16 cellular contexts compared by ENCODE assay signal in the genomic region with DNA sequence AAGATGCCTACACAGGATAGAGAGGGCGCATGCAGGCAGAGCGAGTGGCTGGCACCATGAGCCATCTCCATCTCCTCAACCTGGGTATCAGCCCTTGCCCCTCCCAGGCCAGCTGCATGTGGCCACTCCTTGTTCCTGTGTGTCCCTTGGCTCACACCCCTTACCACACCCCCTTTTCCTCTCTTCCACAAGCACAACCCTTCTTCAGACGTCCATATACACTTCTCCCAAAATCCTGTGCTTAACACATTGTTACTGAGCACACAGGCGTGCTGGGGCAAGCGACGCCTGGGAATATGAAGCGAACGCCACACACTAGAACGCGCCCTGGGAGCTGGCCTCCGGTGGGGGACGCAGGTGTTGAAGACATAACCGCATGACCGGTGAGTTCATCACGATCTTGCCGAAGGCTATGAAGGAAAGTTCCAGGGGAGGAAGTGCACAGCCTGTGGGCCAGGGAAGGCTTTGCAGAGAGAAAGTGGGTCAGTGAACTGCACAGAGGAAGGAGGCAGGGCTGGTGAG. TPM values are rescaled to one million over a fixed set of nuclear protein-coding genes. Genes with fewer than 3 reads are reported as not detected.
A peak's percentile ranks its signal among the peaks of the same experiment; 100 is the strongest.
DNase-seq lines count a peak whose midpoint lies in the region; FAIRE-seq and TF ChIP-seq lines count a peak whose summit lies in the region.
"Had no signal": no experiment of that assay in that cellular context is flagged by ENCODE, and none has a peak within 500 bp of the region (broad histone marks: within the 10 kb centered on the region; RNA-seq: fewer than 3 reads in every experiment).

No MANE protein-coding gene starts in this region.

- in situ Hi-C loops in brain microvascular endothelial cell (cut with HindIII; ENCODE audit: low pct_ligation_motif_present, low sequenced_read_pairs): no loop called here

- no peaks in the 10 kb centered on the region for H3K9me3 ChIP-seq in BE2C
- no peaks in the 10 kb centered on the region for H3K9me3 ChIP-seq in KOPT-K1 (ENCODE audit: insufficient read depth, low read length, poor library complexity, severe bottlenecking)
- H3K9me3 ChIP-seq in keratinocyte (ENCODE audit: control insufficient read depth, low read depth, low read length): no peaks in the 10 kb centered on the region
- no peaks in the 10 kb centered on the region for H3K9me3 ChIP-seq in adrenal gland (replicated peaks in 1 of 3)
- H3K9me3 ChIP-seq: vagina had no signal

- H2AFZ ChIP-seq in keratinocyte (ENCODE audit: control insufficient read depth, low read length): peak overlapping the region; percentile 59

- H3K9ac ChIP-seq in keratinocyte (ENCODE audit: control insufficient read depth, extremely low read depth, insufficient read depth, low read length): peak overlapping the region; percentile 13

- H3K79me2 ChIP-seq in keratinocyte (ENCODE audit: control insufficient read depth, insufficient read depth, low read length): no peaks in the 10 kb centered on the region

- peak overlapping the region; percentile 76 for H3K4me2 ChIP-seq in keratinocyte (ENCODE audit: control insufficient read depth, extremely low read depth, insufficient read depth, low read depth, low read length)

- H4K20me1 ChIP-seq in keratinocyte (ENCODE audit: control insufficient read depth, extremely low read depth, insufficient read depth, low read length): no peaks in the 10 kb centered on the region

- 77 to 86% (median 82%) methylated on average over 16 of the region's 16 CpGs for WGBS in adrenal gland, 4 donors

- peak; percentile 99 for FAIRE-seq in keratinocyte (lab: Jason Lieb, UNC)

- H3K4me1 ChIP-seq in BE2C: no peaks in the 10 kb centered on the region
- peaks cover 37% of the 10 kb centered on the region for H3K4me1 ChIP-seq in keratinocyte (ENCODE audit: control insufficient read depth, extremely low read depth, insufficient read depth, low read length)
- H3K4me1 ChIP-seq in adrenal gland (replicated peaks in 1 of 2): no peaks in the 10 kb centered on the region

- TF ChIP-seq POLR2A in adrenal gland (IDR thresholded peaks at IDR 0.05): no peak

- no peak for DNase-seq in BE2C
- DNase-seq in brain microvascular endothelial cell: no peak
- peak; percentile 98 for DNase-seq in keratinocyte (ENCODE audit: low read depth, low spot score)
- no peak for DNase-seq in HuH-7.5 (ENCODE audit: low spot score)
- DNase-seq in SW 1271 (lab: John Stamatoyannopoulos, UW): no peak
- no peak for DNase-seq in adrenal gland
- DNase-seq in NOMO-1 treated with DMSO at 0.1 percent for 48 hours (lab: John Stamatoyannopoulos, UW; ENCODE audit: unreplicated experiment): no peak
- DNase-seq: activated CD8-positive, alpha-beta T cell treated with anti-CD3 and anti-CD28 coated beads for 36 hours; activated naive CD4-positive, alpha-beta T cell treated with anti-CD3 and anti-CD28 coated beads for 36 hours; AML-193; GF-D8; immature natural killer cell; naive B cell had no signal

- intact Hi-C loops in adrenal gland (cut with DNase I): no loop called here

- no peaks in the 10 kb centered on the region for H3K9me1 ChIP-seq in keratinocyte (ENCODE audit: control insufficient read depth, extremely low read depth, insufficient read depth, low read length)

- TF ChIP-seq CTCF in BE2C (IDR thresholded peaks at IDR 0.05; ENCODE audit: low read depth, low read length): peak; percentile 19; the same call in 1 of the 2 replicates
- peak; percentile 35 for TF ChIP-seq CTCF in brain microvascular endothelial cell (IDR thresholded peaks at IDR 0.05; ENCODE audit: low read depth, low read length, missing control alignments)
- peak in 2 of 3 experiments; percentile 70 to 92 for TF ChIP-seq CTCF in keratinocyte (optimal IDR thresholded peaks at IDR 0.05 in 1 of 3, IDR thresholded peaks at IDR 0.05 in 1 of 3, conservative IDR thresholded peaks at IDR 0.05 in 1 of 3; ENCODE audit: extremely low read depth in 1 of 3, insufficient read depth in 2 of 3, low read length in 3 of 3)
- no peak for TF ChIP-seq CTCF in adrenal gland (IDR thresholded peaks at IDR 0.05)

- H3K27me3 ChIP-seq in BE2C (no peaks in the 10 kb centered on the region), brain microvascular endothelial cell (replicated peaks) (no peaks in the 10 kb centered on the region), keratinocyte (ENCODE audit: control insufficient read depth, extremely low read depth, insufficient read depth, low read length) (peaks cover 6% of the 10 kb centered on the region), adrenal gland (no peaks in the 10 kb centered on the region)
- H3K27me3 ChIP-seq: vagina had no signal

- H3K4me3 ChIP-seq in BE2C (ENCODE audit: low read depth, low read length) (no peak overlapping the region), brain microvascular endothelial cell (ENCODE audit: low read depth, low read length) (no peak overlapping the region), keratinocyte (ENCODE audit: control insufficient read depth in 2 of 3, extremely low read depth in 1 of 3, insufficient read depth in 2 of 3, low read depth in 1 of 3, low read length in 3 of 3) (peak overlapping the region in 1 of 3 experiments; percentile 11), adrenal gland (no peak overlapping the region)
- H3K4me3 ChIP-seq: skin epidermis, vagina had no signal

- no peaks in the 10 kb centered on the region for H3K36me3 ChIP-seq in BE2C
- H3K36me3 ChIP-seq in KOPT-K1 (ENCODE audit: insufficient read depth, low read length): no peaks in the 10 kb centered on the region
- no peaks in the 10 kb centered on the region for H3K36me3 ChIP-seq in brain microvascular endothelial cell (replicated peaks)
- H3K36me3 ChIP-seq in keratinocyte (ENCODE audit: control insufficient read depth in 2 of 2, extremely low read depth in 1 of 2, insufficient read depth in 2 of 2, low read length in 2 of 2): no peaks in the 10 kb centered on the region
- no peaks in the 10 kb centered on the region for H3K36me3 ChIP-seq in adrenal gland (replicated peaks in 1 of 2)
- H3K36me3 ChIP-seq: vagina had no signal

- H3K27ac ChIP-seq in KOPT-K1 (ENCODE audit: low read depth, low read length, poor library complexity, severe bottlenecking): peak overlapping the region; percentile 41
- H3K27ac ChIP-seq in brain microvascular endothelial cell: no peak overlapping the region
- H3K27ac ChIP-seq in keratinocyte (ENCODE audit: control insufficient read depth, insufficient read depth, low read length): peak overlapping the region; percentile 56
- H3K27ac ChIP-seq in adrenal gland: no peak overlapping the region
- H3K27ac ChIP-seq: skin epidermis, vagina had no signal

- dilution Hi-C loops in keratinocyte (cut with MboI; ENCODE audit: extremely low pct_ligation_motif_present, low sequenced_read_pairs): no loop called here

RNA-seq across cellular contexts. Expression of a gene that starts 19.1 kb away (rescaled TPM):
- polyA plus RNA-seq in BE2C (2012; ENCODE audit: insufficient read depth, insufficient read length, low read depth): 20.4 TPM
- polyA plus RNA-seq in keratinocyte (8.5 to 10.0 TPM (median 9.1 TPM) in 3 replicates), adrenal gland (10 to 100 TPM in 1 of 3 donors, 1 to 10 TPM in 2; 7.3 to 27.1 (median 8.3) TPM)
- 9.8 TPM for polyA plus RNA-seq in keratinocyte (2011; ENCODE audit: low read depth)
- polyA plus RNA-seq in keratinocyte (2011; cell fraction: cytosol; rRNA removed): 5.6 and 9.4 TPM in 2 replicates
- 12.6 and 15.6 TPM in 2 replicates for polyA plus RNA-seq in keratinocyte (2011; cell fraction: nucleus; rRNA removed)
- polyA plus RNA-seq in keratinocyte (2012; ENCODE audit: low replicate concordance): 7.6 and 7.8 TPM in 2 replicates
- polyA minus RNA-seq in keratinocyte: 9.2 to 15.4 TPM (median 13.9 TPM) in 3 replicates
- polyA minus RNA-seq in keratinocyte (2011; cell fraction: cytosol; rRNA and poly(A)+ RNA removed): 9.2 TPM
- polyA minus RNA-seq in keratinocyte (2011; cell fraction: nucleus; rRNA and poly(A)+ RNA removed): 13.4 and 27.8 TPM in 2 replicates
- total RNA-seq in adrenal gland: 10 to 100 TPM; 21.0 to 45.2 (median 28.1) TPM

RNA-seq across cellular contexts. Expression of a gene that starts 47.4 kb away (rescaled TPM):
- polyA plus RNA-seq in BE2C (2012; ENCODE audit: insufficient read depth, insufficient read length, low read depth): 87.8 TPM
- polyA plus RNA-seq in keratinocyte: 11.2 to 13.6 TPM (median 11.7 TPM) in 3 replicates
- polyA plus RNA-seq in keratinocyte (2011; ENCODE audit: low read depth): 4.5 TPM
- 10.5 and 12.0 TPM in 2 replicates for polyA plus RNA-seq in keratinocyte (2011; cell fraction: cytosol; rRNA removed)
- polyA plus RNA-seq in keratinocyte (2011; cell fraction: nucleus; rRNA removed): 11.2 and 12.2 TPM in 2 replicates
- polyA plus RNA-seq in keratinocyte (2012; ENCODE audit: low replicate concordance): 7.1 and 12.2 TPM in 2 replicates
- polyA minus RNA-seq in keratinocyte: 2.7 to 3.8 TPM (median 3.1 TPM) in 3 replicates
- 17.8 TPM for polyA minus RNA-seq in keratinocyte (2011; cell fraction: cytosol; rRNA and poly(A)+ RNA removed)
- 3.9 and 4.3 TPM in 2 replicates for polyA minus RNA-seq in keratinocyte (2011; cell fraction: nucleus; rRNA and poly(A)+ RNA removed)
- total RNA-seq in adrenal gland: 10 to 100 TPM; 16.8 to 31.7 (median 20.9) TPM
- 10 to 100 TPM in 1 of 3 donors, 1 to 10 TPM in 2; 6.5 to 10.8 (median 8.9) TPM for polyA plus RNA-seq in adrenal gland

RNA-seq across cellular contexts. Expression of a gene that starts 53.7 kb away (rescaled TPM):
- 120 TPM for polyA plus RNA-seq in BE2C (2012; ENCODE audit: insufficient read depth, insufficient read length, low read depth)
- polyA plus RNA-seq in keratinocyte: 47.6 to 77.9 TPM (median 50.7 TPM) in 3 replicates
- polyA plus RNA-seq in keratinocyte (2011; ENCODE audit: low read depth): 45.2 TPM
- polyA plus RNA-seq in keratinocyte (2011; cell fraction: cytosol; rRNA removed): 53.6 and 54.4 TPM in 2 replicates
- 46.9 and 79.1 TPM in 2 replicates for polyA plus RNA-seq in keratinocyte (2011; cell fraction: nucleus; rRNA removed)
- polyA plus RNA-seq in keratinocyte (2012; ENCODE audit: low replicate concordance): 42.9 and 49.5 TPM in 2 replicates
- 8.9 to 15.7 TPM (median 9.1 TPM) in 3 replicates for polyA minus RNA-seq in keratinocyte
- 18.4 TPM for polyA minus RNA-seq in keratinocyte (2011; cell fraction: cytosol; rRNA and poly(A)+ RNA removed)
- polyA minus RNA-seq in keratinocyte (2011; cell fraction: nucleus; rRNA and poly(A)+ RNA removed): 9.8 and 14.8 TPM in 2 replicates
- total RNA-seq in adrenal gland: 10 to 100 TPM; 53.8 to 90.5 (median 60.9) TPM
- polyA plus RNA-seq in adrenal gland: 10 to 100 TPM; 53.0 to 98.5 (median 74.4) TPM

Comparison
In these comparisons a context has a peak if more than half of its experiments do, and no peak if none do; other contexts are left out.
1. CTCF ChIP-seq: peak in BE2C (single experiment), brain microvascular endothelial cell (single experiment) and keratinocyte (2 of 3); none in adrenal gland (0 of 6).
2. H3K27ac ChIP-seq: peak in KOPT-K1 (single experiment) and keratinocyte (single experiment); none in brain microvascular endothelial cell (single experiment) and adrenal gland (0 of 5).